ENCODE assay signal across 22 cellular contexts in the genomic region with DNA sequence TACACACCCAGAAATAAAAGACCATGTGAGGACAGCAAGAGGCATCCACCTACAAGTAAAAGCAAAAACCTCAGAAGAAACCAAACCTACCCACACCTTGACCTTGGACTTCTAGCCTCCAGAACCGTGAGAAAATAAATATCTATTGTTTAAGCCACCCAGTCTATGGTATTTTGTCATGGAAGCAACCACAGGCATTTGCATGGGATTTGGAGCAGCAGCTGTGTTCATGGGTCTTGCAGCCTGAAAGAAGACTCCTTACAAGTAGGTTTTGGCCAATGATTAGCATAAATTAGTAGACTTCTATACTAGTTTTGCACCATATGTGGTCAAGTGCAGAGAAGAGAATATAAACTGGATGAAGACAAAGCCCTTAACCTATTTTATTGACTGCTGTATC. TPM values are rescaled to one million over a fixed set of nuclear protein-coding genes. Genes with fewer than 3 reads are reported as not detected.
A peak's percentile ranks its signal among the peaks of the same experiment; 100 is the strongest.
DNase-seq lines count a peak whose midpoint lies in the region; ATAC-seq and TF ChIP-seq lines count a peak whose summit lies in the region.
"Had no signal": no experiment of that assay in that cellular context is flagged by ENCODE, and none has a peak within 500 bp of the region (broad histone marks: within the 10 kb centered on the region; RNA-seq: fewer than 3 reads in every experiment).

No MANE protein-coding gene starts in this region.

- peak; percentile 40 for ATAC-seq in GM19452 (IDR thresholded peaks at IDR 0.05; ENCODE audit: unreplicated experiment)
- ATAC-seq in HG02759 (IDR thresholded peaks at IDR 0.05; ENCODE audit: unreplicated experiment): peak; percentile 52
- no peak for ATAC-seq in HG02852 (IDR thresholded peaks at IDR 0.05; ENCODE audit: unreplicated experiment)
- ATAC-seq: K562, PC-3, SK-N-SH treated with all-trans-retinoic acid at 6 μM for 48 hours, T-cell had no signal

- peaks cover 4% of the 10 kb centered on the region for H3K9me3 Mint-ChIP-seq in activated T-cell treated with anti-CD3 and anti-CD28 coated beads, Interleukin-2, amount 50 U/mL, for 24 hours

- no peaks in the 10 kb centered on the region for H3K27me3 Mint-ChIP-seq in activated T-cell treated with anti-CD3 and anti-CD28 coated beads, Interleukin-2, amount 50 U/mL, for 24 hours
- H3K27me3 Mint-ChIP-seq: T-cell had no signal

- no peak for TF ChIP-seq CTCF in lower leg skin (IDR thresholded peaks at IDR 0.05)

- TF ChIP-seq POLR2A in lower leg skin (IDR thresholded peaks at IDR 0.05): no peak

- no peaks in the 10 kb centered on the region for H3K36me3 Mint-ChIP-seq in activated T-cell treated with anti-CD3 and anti-CD28 coated beads, Interleukin-2, amount 50 U/mL, for 24 hours (ENCODE audit: low read depth)
- H3K36me3 Mint-ChIP-seq: T-cell had no signal

- H3K27ac Mint-ChIP-seq in activated T-cell treated with anti-CD3 and anti-CD28 coated beads, Interleukin-2, amount 50 U/mL, for 24 hours: no peak overlapping the region
- H3K27ac Mint-ChIP-seq: T-cell had no signal

- WGBS in lower leg skin, 2 donors: 32 to 48% methylated on average over 1 of the region's 1 CpG

- H3K4me3 ChIP-seq in lower leg skin (ENCODE audit: low read depth, poor library complexity, severe bottlenecking): no peak overlapping the region
- H3K4me3 ChIP-seq: HAP-1, K562 had no signal

- DNase-seq in LHCN-M2 (ENCODE audit: low read depth) (peak; percentile 64), myocyte (ENCODE audit: low read depth) (peak; percentile 82), lower leg skin (ENCODE audit: low spot score in 2 of 2) (no peak), COLO668 (lab: John Stamatoyannopoulos, UW; ENCODE audit: unreplicated experiment) (no peak)
- no peak for DNase-seq in activated T-cell treated with anti-CD3 and anti-CD28 coated beads, Interleukin-2, amount 50 U/mL, for 24 hours
- DNase-seq: ACHN, C1 segment of cervical spinal cord, DMS79 treated with DMSO at 0.1 percent for 48 hours, NCI-H1105, NCI-H2081, NCI-H226, NCI-H524 treated with DMSO at 0.1 percent for 48 hours, PC-3, RPMI8226, SHP77 treated with DMSO at 0.1 percent for 48 hours, T-cell had no signal

- intact Hi-C loops in lower leg skin (cut with DNase I; ENCODE audit: low total_unique reads): no loop called here

- no peak overlapping the region for H3K4me3 Mint-ChIP-seq in activated T-cell treated with anti-CD3 and anti-CD28 coated beads, Interleukin-2, amount 50 U/mL, for 24 hours
- H3K4me3 Mint-ChIP-seq: T-cell had no signal

- H3K4me1 Mint-ChIP-seq in activated T-cell treated with anti-CD3 and anti-CD28 coated beads, Interleukin-2, amount 50 U/mL, for 24 hours (ENCODE audit: low read depth): peaks cover 5% of the 10 kb centered on the region

RNA-seq across cellular contexts. Expression of a gene that starts 27.9 kb away (rescaled TPM):
- total RNA-seq in LHCN-M2 (2014; rRNA removed): not detected in 2 replicates
- polyA plus RNA-seq in LHCN-M2 (2012): not detected
- not detected in 2 replicates for total RNA-seq in myocyte
- not detected for polyA plus RNA-seq in myocyte (2012)
- total RNA-seq in lower leg skin: not detected
- total RNA-seq: K562, PC-3, T-cell had no signal
- polyA plus RNA-seq: K562 had no signal

Comparison
In these comparisons a context has a peak if more than half of its experiments do, and no peak if none do; other contexts are left out.
1. DNase-seq: peak in LHCN-M2 (single experiment) and myocyte (single experiment); none in lower leg skin (0 of 2), activated T-cell treated with anti-CD3 and anti-CD28 coated beads, Interleukin-2, amount 50 U/mL, for 24 hours (single experiment) and COLO668 (single experiment).